Comparison of ENCODE assay signal across 8 cellular contexts in genomic region chr4:165872443-165873297, GRCh38. TPM values are rescaled to one million over a fixed set of nuclear protein-coding genes. Genes with fewer than 3 reads are reported as not detected.
A peak's percentile ranks its signal among the peaks of the same experiment; 100 is the strongest.
DNase-seq lines count a peak whose midpoint lies in the region; ATAC-seq and TF ChIP-seq lines count a peak whose summit lies in the region.

TSS of gene TLL1 (plus strand) at chr4:165873237. CDS start at chr4:165873905, 668 bp downstream.

- no peak for TF ChIP-seq RAD21 in liver (IDR thresholded peaks at IDR 0.05)

- intact Hi-C loops in mammary epithelial cell (cut with micrococcal nuclease) = loop anchor here (1.0 to 5.0 kb wide), 4 partner anchors 134 to 335 kb away; no protein-coding TSS in a partner anchor
- intact Hi-C loops in transverse colon (cut with DNase I; ENCODE audit: low total_unique reads) = no loop called here

- no peaks in the 10 kb centered on the region for H4K20me1 ChIP-seq in mammary epithelial cell (ENCODE audit: insufficient read depth, low read length)

- H3K9me3 ChIP-seq in mammary epithelial cell (replicated peaks; ENCODE audit: insufficient read depth, low read length) = no peaks in the 10 kb centered on the region
- H3K9me3 ChIP-seq in liver (ENCODE audit: control insufficient read depth in 4 of 4, low read length in 3 of 4) = no peaks in the 10 kb centered on the region
- no peaks in the 10 kb centered on the region for H3K9me3 ChIP-seq in transverse colon

- TF ChIP-seq EP300 in transverse colon (IDR thresholded peaks at IDR 0.05; ENCODE audit: low read depth) = no peak

- peak; percentile 9 for DNase-seq in A172 (ENCODE audit: low spot score)
- peak; percentile 39 for DNase-seq in HT1080 (ENCODE audit: low read depth)
- DNase-seq in mammary epithelial cell = peak; percentile 45
- DNase-seq in transverse colon = no peak

- no peak for TF ChIP-seq POLR2A in transverse colon (IDR thresholded peaks at IDR 0.05)

- ATAC-seq in HG03196 (IDR thresholded peaks at IDR 0.05; ENCODE audit: unreplicated experiment) (no peak), HG03439 (IDR thresholded peaks at IDR 0.05; ENCODE audit: unreplicated experiment) (no peak), HG03045 (IDR thresholded peaks at IDR 0.05; ENCODE audit: unreplicated experiment) (no peak)

- H3K27ac ChIP-seq in mammary epithelial cell (ENCODE audit: insufficient read depth, low read depth, low read length) (peak within 1 kb of the TSS; percentile 18), liver (ENCODE audit: low read depth in 1 of 2, low read length in 2 of 2) (no peak within 1 kb of the TSS), transverse colon (peak within 1 kb of the TSS; percentile 6 to 48 (median 8))

- TF ChIP-seq CTCF in mammary epithelial cell (conservative IDR thresholded peaks at IDR 0.05 in 1 of 2, IDR thresholded peaks at IDR 0.05 in 1 of 2; ENCODE audit: extremely low read depth in 1 of 2, insufficient read depth in 1 of 2, low read depth in 1 of 2, low read length in 2 of 2) = no peak
- no peak for TF ChIP-seq CTCF in liver (IDR thresholded peaks at IDR 0.05; ENCODE audit: low read depth, low read length, missing input control)
- no peak for TF ChIP-seq CTCF in transverse colon (IDR thresholded peaks at IDR 0.05)

- 4% methylated on average over 20 of the region's 25 CpGs for WGBS in mammary epithelial cell (ENCODE audit: low coverage, missing lambda C conversion rate)
- WGBS in liver = 5% methylated on average over 25 of the region's 25 CpGs
- 3 to 6% methylated on average over 17 to 25 of the region's 25 CpGs for WGBS in transverse colon (ENCODE audit: low coverage in 1 of 2), 2 donors

- H3K79me2 ChIP-seq in mammary epithelial cell (ENCODE audit: insufficient read depth, low read length) = peaks cover 27% of the 10 kb centered on the region

- H3K9ac ChIP-seq in mammary epithelial cell (ENCODE audit: insufficient read depth, low read length) (peak within 1 kb of the TSS; percentile 64), liver (ENCODE audit: low read depth in 1 of 2, low read length in 2 of 2) (no peak within 1 kb of the TSS)

- peak within 1 kb of the TSS; percentile 99 for H2AFZ ChIP-seq in mammary epithelial cell (ENCODE audit: low read depth, low read length)

- peak within 1 kb of the TSS; percentile 97 for H3K4me2 ChIP-seq in mammary epithelial cell (ENCODE audit: insufficient read depth, low read depth, low read length)

- BruUV-seq in mammary epithelial cell (replicated peaks; lab: Mats Ljungman, UMichigan) = TSS peak; percentile 50

- in situ Hi-C loops in mammary epithelial cell (cut with MboI; ENCODE audit: low sequenced_read_pairs in 2 of 2) (loop anchor here in 1 of 2 donors (25.0 kb wide), 2 partner anchors 215 to 335 kb away; no protein-coding TSS in a partner anchor), transverse colon (cut with MboI; ENCODE audit: low pct_ligation_motif_present in 1 of 4, low pct_unique_long_range_greater_than_20kb in 1 of 4, low sequenced_read_pairs in 3 of 4) (no loop called here)

- H3K36me3 ChIP-seq in mammary epithelial cell (ENCODE audit: insufficient read depth, low read length) (no peaks in the 10 kb centered on the region), liver (ENCODE audit: control insufficient read depth in 4 of 4, insufficient read depth in 3 of 4, low read depth in 1 of 4, low read length in 3 of 4) (no peaks in the 10 kb centered on the region), transverse colon (no peaks in the 10 kb centered on the region)

- peak within 1 kb of the TSS; percentile 85 to 93 (median 92) for H3K4me3 ChIP-seq in mammary epithelial cell (replicated peaks in 1 of 3; ENCODE audit: insufficient read depth in 1 of 3, low read depth in 2 of 3, low read length in 3 of 3)
- peak within 1 kb of the TSS; percentile 20 to 53 (median 41) for H3K4me3 ChIP-seq in liver (ENCODE audit: low read depth in 1 of 3, low read length in 3 of 3)
- H3K4me3 ChIP-seq in transverse colon = peak within 1 kb of the TSS; percentile 24 to 46 (median 32)

- dilution Hi-C loops in mammary epithelial cell (cut with HindIII; ENCODE audit: low sequenced_read_pairs) = no loop called here

- H3K27me3 ChIP-seq in mammary epithelial cell (ENCODE audit: insufficient read depth, low read length) = no peaks in the 10 kb centered on the region
- peaks cover 0 to 35% (median 8%) of the 10 kb centered on the region in 4 donors for H3K27me3 ChIP-seq in liver (ENCODE audit: control insufficient read depth in 4 of 4, insufficient read depth in 4 of 4, low read length in 3 of 4)
- H3K27me3 ChIP-seq in transverse colon = peaks cover 70% of the 10 kb centered on the region

- peaks cover 23% of the 10 kb centered on the region for H3K4me1 ChIP-seq in mammary epithelial cell (ENCODE audit: insufficient read depth, low read length)
- H3K4me1 ChIP-seq in liver (ENCODE audit: control insufficient read depth in 4 of 4, insufficient read depth in 4 of 4, low read length in 3 of 4) = peaks cover 12 to 28% (median 23%) of the 10 kb centered on the region in 4 donors
- peaks cover 0 to 24% (median 6%) of the 10 kb centered on the region in 4 donors for H3K4me1 ChIP-seq in transverse colon

- CTCF ChIA-PET in mammary epithelial cell (lab: Charles Lee; ENCODE audit: low non-redundant PET) = interaction anchor here (0.7 kb wide), 1 partner anchor 219 kb away, joined by 11 read pairs; no protein-coding TSS in a partner anchor

TF ChIP-seq in liver, 16 proteins besides CTCF, POLR2A, EP300 and RAD21:
- no peak for TF ChIP-seq ATF3 (IDR thresholded peaks at IDR 0.05)

RNA-seq across cellular contexts. Expression of gene TLL1, which starts in this region (rescaled TPM):
- total RNA-seq in A172 (2014; rRNA removed; shearing (Covaris generic)) = 0.02 TPM in 1 of 2 replicates, not detected in the other
- total RNA-seq in HT1080 (2014; rRNA removed; shearing (Covaris generic)) = 0.31 TPM in 1 of 2 replicates, not detected in the other
- 0.02 and 0.03 TPM in 2 replicates for polyA plus RNA-seq in HT1080 (2015; cell fraction: cytosol; rRNA removed)
- polyA plus RNA-seq in HT1080 (2015; cell fraction: nucleus; rRNA removed) = 0.05 TPM in 1 of 2 replicates, not detected in the other
- total RNA-seq in mammary epithelial cell (10 to 100 TPM; 10.0 to 21.2 TPM), liver (under 1 TPM in 1 of 2 donors, not detected in 1; 0.25 TPM), transverse colon (1 to 10 TPM in 3 of 4 donors, under 1 TPM in 1; 1.00 to 3.7 (median 1.6) TPM)
- polyA plus RNA-seq in mammary epithelial cell (4.0 TPM), liver (under 1 TPM; 0.04 to 0.05 TPM)
- 13.4 TPM for polyA minus RNA-seq in mammary epithelial cell

Comparison
In these comparisons a context has a peak if more than half of its experiments do, and no peak if none do; other contexts are left out.
1. Peak in DNase-seq in A172; RNA of the gene not detected or under 1 TPM.
2. Peak in DNase-seq in HT1080; RNA of the gene not detected or under 1 TPM.
3. H3K27ac ChIP-seq: peak in mammary epithelial cell (single experiment) and transverse colon (4 of 4); none in liver (0 of 2).
4. H3K4me3 ChIP-seq: peak in every context shown above with its lines; median percentile 92 in mammary epithelial cell; 41 in liver; 32 in transverse colon.